ENCODE assay signal across 8 cellular contexts in genomic region chr15:74988007-74988800, GRCh38. TPM values are rescaled to one million over a fixed set of nuclear protein-coding genes. Genes with fewer than 3 reads are reported as not detected.
DNase-seq lines count a peak whose midpoint lies in the region; ATAC-seq and TF ChIP-seq lines count a peak whose summit lies in the region.

No MANE protein-coding gene starts in this region.

- H3K27me3 Mint-ChIP-seq in activated T-helper 17 cell treated with anti-CD3 and anti-CD28 coated beads, Interleukin-2, amount 50 U/mL, for 72 hours, result peaks cover 8% of the 10 kb centered on the region

- H3K36me3 ChIP-seq in BJ (ENCODE audit: control insufficient read depth, insufficient read depth, low read length) (no peaks in the 10 kb centered on the region), GM23248 (ENCODE audit: low read depth) (no peaks in the 10 kb centered on the region), left lung (no peaks in the 10 kb centered on the region)

- no peak overlapping the region for H3K4me3 Mint-ChIP-seq in activated T-helper 17 cell treated with anti-CD3 and anti-CD28 coated beads, Interleukin-2, amount 50 U/mL, for 72 hours

- H3K4me3 ChIP-seq in BJ (ENCODE audit: low read depth, low read length), result no peak overlapping the region
- H3K4me3 ChIP-seq in GM23248, result no peak overlapping the region
- no peak overlapping the region for H3K4me3 ChIP-seq in left lung

- H3K9me2 ChIP-seq in GM23248 (ENCODE audit: insufficient read depth), result no peaks in the 10 kb centered on the region

- TF ChIP-seq CTCF in BJ (IDR thresholded peaks at IDR 0.05; ENCODE audit: insufficient read depth, low read depth, low read length) (peak; percentile 24; the same call in 1 of the 2 replicates), left lung (IDR thresholded peaks at IDR 0.05) (peak in 1 of 2 donors; percentile 35)

- peaks cover 17% of the 10 kb centered on the region for H3K4me1 Mint-ChIP-seq in activated T-helper 17 cell treated with anti-CD3 and anti-CD28 coated beads, Interleukin-2, amount 50 U/mL, for 72 hours

- no peak overlapping the region for H3K27ac Mint-ChIP-seq in activated T-helper 17 cell treated with anti-CD3 and anti-CD28 coated beads, Interleukin-2, amount 50 U/mL, for 72 hours

- intact Hi-C loops in left lung (cut with DNase I), result no loop called here

- POLR2A ChIA-PET in BJ (lab: Charles Lee), result no interaction called here

- no peaks in the 10 kb centered on the region for H3K27me3 ChIP-seq in BJ (ENCODE audit: control insufficient read depth, insufficient read depth, low read length)
- H3K27me3 ChIP-seq in GM23248 (replicated peaks; ENCODE audit: insufficient read depth), result no peaks in the 10 kb centered on the region
- H3K27me3 ChIP-seq in left lung, result peaks cover 0 to 23% of the 10 kb centered on the region in 2 donors

- H3K27ac ChIP-seq in GM23248, result no peak overlapping the region
- H3K27ac ChIP-seq in left lung, result no peak overlapping the region

- H3F3A ChIP-seq in GM23248 (ENCODE audit: insufficient read depth), result no peaks in the 10 kb centered on the region

- no peaks in the 10 kb centered on the region for H3K9me3 Mint-ChIP-seq in activated T-helper 17 cell treated with anti-CD3 and anti-CD28 coated beads, Interleukin-2, amount 50 U/mL, for 72 hours

- CTCF ChIA-PET in BJ (lab: Yijun Ruan, JAX), result interaction anchor here (1.0 to 1.4 kb wide), 2 partner anchors 9 to 20 kb away, joined by 4 to 5 read pairs; no protein-coding TSS in a partner anchor

- H3K79me2 ChIP-seq in GM23248 (ENCODE audit: insufficient read depth), result no peaks in the 10 kb centered on the region

- H3K9ac ChIP-seq in GM23248, result no peak overlapping the region

- in situ Hi-C loops in GM23248 (cut with MboI), result no loop called here

- no peaks in the 10 kb centered on the region for H3K36me3 Mint-ChIP-seq in activated T-helper 17 cell treated with anti-CD3 and anti-CD28 coated beads, Interleukin-2, amount 50 U/mL, for 72 hours (ENCODE audit: low read depth)

- no peak overlapping the region for H2AFZ ChIP-seq in GM23248

- ATAC-seq in activated T-helper 17 cell treated with anti-CD3 and anti-CD28 coated beads, Interleukin-2, amount 50 U/mL, for 72 hours (replicated peaks), result peak; percentile 27
- ATAC-seq in left lung (peak; percentile 92), GM19395 (IDR thresholded peaks at IDR 0.05; ENCODE audit: unreplicated experiment) (no peak), HG02763 (IDR thresholded peaks at IDR 0.05; ENCODE audit: unreplicated experiment) (no peak), HG03175 (IDR thresholded peaks at IDR 0.05; ENCODE audit: unreplicated experiment) (no peak)

- WGBS in GM23248 (ENCODE audit: low coverage in 1 of 2, low lambda C conversion rate in 2 of 2, missing lambda C conversion rate in 2 of 2), 2 experiments, result 35 to 41% methylated on average over 4 of the region's 4 CpGs

- no peak for DNase-seq in BJ (ENCODE audit: low read depth)
- peak; percentile 41 for DNase-seq in GM23248
- DNase-seq in NCI-H69 (lab: John Stamatoyannopoulos, UW), result peak; percentile 79
- DNase-seq in left lung, result no peak

- H3K9me3 ChIP-seq in GM23248 (ENCODE audit: low read depth), result no peaks in the 10 kb centered on the region
- H3K9me3 ChIP-seq in left lung, result no peaks in the 10 kb centered on the region

- H3K4me1 ChIP-seq in GM23248 (ENCODE audit: insufficient read depth) (no peaks in the 10 kb centered on the region), left lung (no peaks in the 10 kb centered on the region)

- no peaks in the 10 kb centered on the region for H4K20me1 ChIP-seq in GM23248 (ENCODE audit: insufficient read depth)

- H3K4me2 ChIP-seq in GM23248 (ENCODE audit: unreplicated experiment), result no peak overlapping the region

RNA-seq across cellular contexts. Expression of gene SCAMP5, which starts 7.2 kb away (rescaled TPM):
- polyA plus RNA-seq in BJ (2011; rRNA removed) (2.9 and 3.6 TPM in 2 replicates), GM23248 (2016; fragmentation: Nextera tagmentation; extraction: Ambion mirVana) (0.23 TPM in 1 of 2 replicates, not detected in the other)
- polyA minus RNA-seq in BJ (2011; rRNA and poly(A)+ RNA removed), result 2.6 and 3.2 TPM in 2 replicates
- total RNA-seq in GM23248 (2014; rRNA removed; shearing (Covaris generic)), result 1.0 and 4.0 TPM in 2 replicates
- total RNA-seq in activated T-helper 17 cell treated with anti-CD3 and anti-CD28 coated beads, Interleukin-2, amount 50 U/mL, for 72 hours, result 1 to 10 TPM; 5.1 to 5.3 TPM
- 10 to 100 TPM in 1 of 2 donors, 1 to 10 TPM in 1; 1.9 to 20.1 TPM for total RNA-seq in left lung

RNA-seq across cellular contexts. Expression of gene RPP25, which starts 31.6 kb away (rescaled TPM):
- polyA plus RNA-seq in BJ (2011; rRNA removed) (0.92 and 1.3 TPM in 2 replicates), GM23248 (2016; fragmentation: Nextera tagmentation; extraction: Ambion mirVana) (3.4 and 3.6 TPM in 2 replicates)
- polyA minus RNA-seq in BJ (2011; rRNA and poly(A)+ RNA removed), result 0.26 and 0.66 TPM in 2 replicates
- 4.0 and 4.5 TPM in 2 replicates for total RNA-seq in GM23248 (2014; rRNA removed; shearing (Covaris generic))
- total RNA-seq in activated T-helper 17 cell treated with anti-CD3 and anti-CD28 coated beads, Interleukin-2, amount 50 U/mL, for 72 hours, result 1 to 10 TPM; 2.4 to 9.6 TPM
- total RNA-seq in left lung, result 10 to 100 TPM; 13.8 to 14.1 TPM

RNA-seq across cellular contexts. Expression of gene PPCDC, which starts 35.2 kb away (rescaled TPM):
- 8.2 and 11.1 TPM in 2 replicates for polyA plus RNA-seq in BJ (2011; rRNA removed)
- polyA minus RNA-seq in BJ (2011; rRNA and poly(A)+ RNA removed), result 4.2 and 5.2 TPM in 2 replicates
- 11.3 and 20.0 TPM in 2 replicates for total RNA-seq in GM23248 (2014; rRNA removed; shearing (Covaris generic))
- polyA plus RNA-seq in GM23248 (2016; fragmentation: Nextera tagmentation; extraction: Ambion mirVana), result 9.0 and 11.0 TPM in 2 replicates
- 10 to 100 TPM; 24.2 to 27.5 TPM for total RNA-seq in activated T-helper 17 cell treated with anti-CD3 and anti-CD28 coated beads, Interleukin-2, amount 50 U/mL, for 72 hours
- 10 to 100 TPM; 13.2 to 14.1 TPM for total RNA-seq in left lung

RNA-seq across cellular contexts. Expression of gene COX5A, which starts 50.3 kb away (rescaled TPM):
- polyA plus RNA-seq in BJ (2011; rRNA removed) (64.6 and 106 TPM in 2 replicates), GM23248 (2016; fragmentation: Nextera tagmentation; extraction: Ambion mirVana) (315 and 321 TPM in 2 replicates)
- polyA minus RNA-seq in BJ (2011; rRNA and poly(A)+ RNA removed), result 14.0 and 30.3 TPM in 2 replicates
- 48.2 and 65.3 TPM in 2 replicates for total RNA-seq in GM23248 (2014; rRNA removed; shearing (Covaris generic))
- 100 to 1,000 TPM; 242 to 337 TPM for total RNA-seq in activated T-helper 17 cell treated with anti-CD3 and anti-CD28 coated beads, Interleukin-2, amount 50 U/mL, for 72 hours
- 100 to 1,000 TPM; 170 TPM for total RNA-seq in left lung

Comparison
In these comparisons a context has a peak if more than half of its experiments do, and no peak if none do; other contexts are left out.
1. DNase-seq: peak in GM23248 (single experiment) and NCI-H69 (single experiment); none in BJ (single experiment) and left lung (0 of 2).
2. ATAC-seq: peak in activated T-helper 17 cell treated with anti-CD3 and anti-CD28 coated beads, Interleukin-2, amount 50 U/mL, for 72 hours (single experiment) and left lung (single experiment); none in GM19395 (single experiment), HG02763 (single experiment) and HG03175 (single experiment).